Comparison of ENCODE assay signal across 27 cellular contexts in genomic region chr1:176416777-176417176, GRCh38. TPM values are rescaled to one million over a fixed set of nuclear protein-coding genes. Genes with fewer than 3 reads are reported as not detected.
"Had no signal": no experiment of that assay in that cellular context is flagged by ENCODE, and none has a peak within 500 bp of the region (broad histone marks: within the 10 kb centered on the region; RNA-seq: fewer than 3 reads in every experiment).

No MANE protein-coding gene starts in this region.

- H3K36me3 Mint-ChIP-seq: activated naive CD8-positive, alpha-beta T cell treated with anti-CD3 and anti-CD28 coated beads, Interleukin-2, amount 10 ng/mL, durations not matched to agents 7 days and 5 days; immature natural killer cell; mesothelial cell of epicardium had no signal

- H3K27me3 ChIP-seq: breast epithelium, left lung, tibial nerve, uterus had no signal

- H3K36me3 ChIP-seq: breast epithelium, left lung, tibial nerve, uterus had no signal

- H3K9me3 ChIP-seq: breast epithelium, psoas muscle, uterus had no signal

- H3K27me3 Mint-ChIP-seq: activated naive CD8-positive, alpha-beta T cell treated with anti-CD3 and anti-CD28 coated beads, Interleukin-2, amount 10 ng/mL, durations not matched to agents 7 days and 5 days; stimulated activated naive CD8-positive, alpha-beta T cell treated with anti-CD3 and anti-CD28 coated beads, Interleukin-15, Interleukin-2, amounts not matched to agents 100 ng/mL and 50 ng/mL, for 24 hours had no signal

- H3K9me3 Mint-ChIP-seq: activated naive CD8-positive, alpha-beta T cell treated with anti-CD3 and anti-CD28 coated beads, Interleukin-2, amount 10 ng/mL, durations not matched to agents 7 days and 5 days; central memory CD8-positive, alpha-beta T cell; stimulated activated naive CD8-positive, alpha-beta T cell treated with anti-CD3 and anti-CD28 coated beads, Interleukin-15, Interleukin-2, amounts not matched to agents 100 ng/mL and 50 ng/mL, for 24 hours had no signal

- H3K4me3 Mint-ChIP-seq: activated naive CD4-positive, alpha-beta T cell treated with anti-CD3 and anti-CD28 coated beads for 36 hours; activated naive CD8-positive, alpha-beta T cell treated with anti-CD3 and anti-CD28 coated beads, Interleukin-2, amount 10 ng/mL, durations not matched to agents 7 days and 5 days; central memory CD8-positive, alpha-beta T cell; immature natural killer cell; mesothelial cell of epicardium; naive thymus-derived CD8-positive, alpha-beta T cell; stimulated activated naive CD8-positive, alpha-beta T cell treated with anti-CD3 and anti-CD28 coated beads, Interleukin-15, Interleukin-2, amounts not matched to agents 100 ng/mL and 50 ng/mL, for 24 hours had no signal

- H3K27ac Mint-ChIP-seq: activated naive CD4-positive, alpha-beta T cell treated with anti-CD3 and anti-CD28 coated beads for 36 hours; activated naive CD8-positive, alpha-beta T cell treated with anti-CD3 and anti-CD28 coated beads, Interleukin-2, amount 10 ng/mL, durations not matched to agents 7 days and 5 days; immature natural killer cell; mesothelial cell of epicardium; naive thymus-derived CD8-positive, alpha-beta T cell; stimulated activated naive CD8-positive, alpha-beta T cell treated with anti-CD3 and anti-CD28 coated beads, Interleukin-15, Interleukin-2, amounts not matched to agents 100 ng/mL and 50 ng/mL, for 24 hours had no signal

- H3K4me1 Mint-ChIP-seq: activated naive CD8-positive, alpha-beta T cell treated with anti-CD3 and anti-CD28 coated beads, Interleukin-2, amount 10 ng/mL, durations not matched to agents 7 days and 5 days; central memory CD8-positive, alpha-beta T cell; immature natural killer cell; mesothelial cell of epicardium; naive thymus-derived CD8-positive, alpha-beta T cell had no signal

- DNase-seq: activated CD4-positive, alpha-beta T cell treated with anti-CD3 and anti-CD28 coated beads for 4 hours; activated CD4-positive, alpha-beta T cell treated with anti-CD3 and anti-CD28 coated beads, Interleukin-2, amount 50 U/mL, for 48 hours; activated CD4-positive, CD25-positive, alpha-beta regulatory T cell; activated naive CD4-positive, alpha-beta T cell treated with anti-CD3 and anti-CD28 coated beads for 36 hours; activated naive CD8-positive, alpha-beta T cell treated with anti-CD3 and anti-CD28 coated beads, Interleukin-2, amount 10 ng/mL, durations not matched to agents 7 days and 5 days; activated T-cell treated with anti-CD3 and anti-CD28 coated beads, Interleukin-2, amount 50 U/mL, for 48 hours; amniotic stem cell; effector memory CD4-positive, alpha-beta T cell; foreskin melanocyte; immature natural killer cell; left lung; naive thymus-derived CD8-positive, alpha-beta T cell; psoas muscle; right cardiac atrium; stimulated activated CD4-positive, alpha-beta T cell treated with anti-CD3 and anti-CD28 coated beads, Interleukin-12 subunit alpha, Interleukin-12 subunit beta, amount 100 ng/mL, for 4 hours; stimulated activated CD4-positive, alpha-beta T cell treated with anti-CD3 and anti-CD28 coated beads, Interleukin-1b, Interleukin-23, amount 100 ng/mL, for 48 hours; T1000; uterus had no signal

- H3K4me3 ChIP-seq: breast epithelium, left lung, lung, psoas muscle, tibial nerve, uterus had no signal

- FAIRE-seq: colon, endothelial cell of umbilical vein had no signal

- ATAC-seq: esophagus mucosa; left lung; naive thymus-derived CD8-positive, alpha-beta T cell; psoas muscle; right cardiac atrium had no signal

- H3K27ac ChIP-seq: breast epithelium, left lung, psoas muscle, tibial nerve, uterus had no signal

- H3K4me1 ChIP-seq: breast epithelium, left lung, psoas muscle, tibial nerve, uterus had no signal

RNA-seq across cellular contexts. Expression of gene PAPPA2, which starts 46.2 kb away (rescaled TPM):
- total RNA-seq: endothelial cell of umbilical vein had no signal
- polyA plus RNA-seq: endothelial cell of umbilical vein; immature natural killer cell; naive thymus-derived CD8-positive, alpha-beta T cell had no signal
